In the genomic region with DNA sequence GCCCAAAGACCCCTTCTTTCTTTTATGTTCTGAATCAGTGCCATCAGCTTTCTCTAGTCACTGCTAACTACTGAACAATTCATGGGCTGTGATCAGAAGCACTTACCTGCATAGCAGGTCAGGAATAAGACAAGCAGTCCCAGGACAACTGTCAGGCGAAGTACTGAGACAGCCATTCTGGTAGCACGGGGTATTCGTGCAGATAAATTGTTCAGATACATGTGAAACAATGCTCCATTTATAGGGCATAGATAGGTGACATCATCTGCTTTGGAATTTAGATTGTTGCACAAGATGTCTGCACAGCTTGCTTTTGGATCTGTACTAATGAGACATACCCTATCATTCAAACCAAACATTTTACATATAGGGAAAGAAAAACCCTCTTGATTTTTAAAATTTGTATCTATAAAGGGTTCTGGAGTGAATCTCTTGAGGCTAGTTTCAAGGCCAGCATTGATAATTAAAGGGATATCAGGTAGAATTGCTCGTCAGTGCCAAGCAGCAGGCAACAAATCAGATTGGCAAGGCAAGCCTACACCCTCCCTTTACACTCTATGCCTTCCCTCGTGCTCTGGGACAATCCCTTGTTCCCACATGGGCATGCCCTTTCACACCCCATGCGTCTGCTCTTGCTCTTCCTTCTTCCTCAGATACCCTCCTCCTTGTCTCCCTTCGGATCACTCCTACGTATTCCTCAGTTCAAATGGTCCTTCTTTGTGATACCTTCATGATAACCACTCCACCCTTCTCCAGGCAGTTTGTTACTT, we compare ENCODE assay signal across 15 cellular contexts. TPM values are rescaled to one million over a fixed set of nuclear protein-coding genes. Genes with fewer than 3 reads are reported as not detected.
DNase-seq lines count a peak whose midpoint lies in the region; ATAC-seq and TF ChIP-seq lines count a peak whose summit lies in the region.
"Had no signal": no experiment of that assay in that cellular context is flagged by ENCODE, and none has a peak within 500 bp of the region (broad histone marks: within the 10 kb centered on the region; RNA-seq: fewer than 3 reads in every experiment).

A gene (minus strand): TSS at position 213 of the 770 bp plus-strand sequence. CDS start 37 bp downstream, at position 176.

- TF ChIP-seq CTCF in BJ (IDR thresholded peaks at IDR 0.05; ENCODE audit: insufficient read depth, low read depth, low read length) = no peak
- no peak for TF ChIP-seq CTCF in right lobe of liver (IDR thresholded peaks at IDR 0.05)
- TF ChIP-seq CTCF in thyroid gland (IDR thresholded peaks at IDR 0.05) = no peak

- H3K27me3 ChIP-seq in BJ (ENCODE audit: control insufficient read depth, insufficient read depth, low read length) (no peaks in the 10 kb centered on the region), right lobe of liver (no peaks in the 10 kb centered on the region), thyroid gland (no peaks in the 10 kb centered on the region)
- H3K27me3 ChIP-seq in CD4-positive, alpha-beta memory T cell (ENCODE audit: insufficient read depth, low read length) = no peaks in the 10 kb centered on the region
- H3K27me3 ChIP-seq: upper lobe of left lung had no signal

- H3K27ac Mint-ChIP-seq in CD4-positive, alpha-beta memory T cell = no peak within 1 kb of the TSS
- H3K27ac Mint-ChIP-seq: immature natural killer cell had no signal

- no peak within 1 kb of the TSS for H3K4me3 Mint-ChIP-seq in CD4-positive, alpha-beta memory T cell
- H3K4me3 Mint-ChIP-seq: immature natural killer cell had no signal

- DNase-seq in BJ (ENCODE audit: low read depth) (no peak), NCI-H460 (ENCODE audit: extremely low read depth, low read depth) (peak; percentile 24), dermis blood vessel endothelial cell (peak; percentile 30), right lobe of liver (no peak), thyroid gland (no peak), NCI-H345 (lab: John Stamatoyannopoulos, UW) (no peak), NCI-H1694 treated with DMSO at 0.1 percent for 48 hours (lab: John Stamatoyannopoulos, UW) (no peak)
- no peak for DNase-seq in CD4-positive, alpha-beta memory T cell
- DNase-seq: activated effector memory CD4-positive, alpha-beta T cell treated with Interleukin-2 at 50 U/mL for 16 hours; AML-193; effector CD8-positive, alpha-beta T cell; immature natural killer cell; NCI-H146; upper lobe of left lung had no signal

- POLR2A ChIA-PET in BJ (lab: Charles Lee) = no interaction called here
- POLR2A ChIA-PET in CD4-positive, alpha-beta memory T cell (lab: Charles Lee; ENCODE audit: partially characterized antibody) = no interaction called here

- H3K4me3 ChIP-seq in BJ (ENCODE audit: low read depth, low read length) = no peak within 1 kb of the TSS
- no peak within 1 kb of the TSS for H3K4me3 ChIP-seq in right lobe of liver
- no peak within 1 kb of the TSS for H3K4me3 ChIP-seq in thyroid gland (replicated peaks in 1 of 3)
- H3K4me3 ChIP-seq in CD4-positive, alpha-beta memory T cell (ENCODE audit: low read length in 2 of 2) = no peak within 1 kb of the TSS
- H3K4me3 ChIP-seq: upper lobe of left lung had no signal

- H3K27ac ChIP-seq in right lobe of liver = no peak within 1 kb of the TSS
- no peak within 1 kb of the TSS for H3K27ac ChIP-seq in thyroid gland
- no peak within 1 kb of the TSS for H3K27ac ChIP-seq in CD4-positive, alpha-beta memory T cell (ENCODE audit: low read depth, low read length)
- H3K27ac ChIP-seq: upper lobe of left lung had no signal

- peaks cover 0 to 2% of the 10 kb centered on the region in 2 donors for H3K27me3 Mint-ChIP-seq in CD4-positive, alpha-beta memory T cell

- no peaks in the 10 kb centered on the region for H3K36me3 Mint-ChIP-seq in CD4-positive, alpha-beta memory T cell
- H3K36me3 Mint-ChIP-seq: immature natural killer cell had no signal

- ATAC-seq in right lobe of liver = peak in 3 of 4 donors; percentile 30 to 87 (median 43)

- 69% methylated on average over 6 of the region's 8 CpGs for WGBS in right lobe of liver (ENCODE audit: insufficient coverage, low coverage, low lambda C conversion rate, missing lambda C conversion rate)
- WGBS in thyroid gland, 2 donors = 82 to 85% methylated on average over 8 of the region's 8 CpGs

- no peak for TF ChIP-seq POLR2A in right lobe of liver (IDR thresholded peaks at IDR 0.05)
- no peak for TF ChIP-seq POLR2A in thyroid gland (IDR thresholded peaks at IDR 0.05)

- H3K4me1 ChIP-seq in right lobe of liver (peaks cover 0 to 2% (median 0%) of the 10 kb centered on the region in 4 donors), thyroid gland (peaks cover 7 to 18% of the 10 kb centered on the region in 2 donors)
- no peaks in the 10 kb centered on the region for H3K4me1 ChIP-seq in CD4-positive, alpha-beta memory T cell (ENCODE audit: insufficient read depth, low read length)
- H3K4me1 ChIP-seq: upper lobe of left lung had no signal

- intact Hi-C loops in right lobe of liver (cut with DNase I) = no loop called here
- intact Hi-C loops in thyroid gland (cut with DNase I) = no loop called here
- intact Hi-C loops in CD4-positive, alpha-beta memory T cell (cut with micrococcal nuclease) = no loop called here

- H3K9me3 ChIP-seq in right lobe of liver = no peaks in the 10 kb centered on the region
- no peaks in the 10 kb centered on the region for H3K9me3 ChIP-seq in thyroid gland
- no peaks in the 10 kb centered on the region for H3K9me3 ChIP-seq in CD4-positive, alpha-beta memory T cell (ENCODE audit: control insufficient read depth in 1 of 2, low read length in 2 of 2)
- H3K9me3 ChIP-seq: upper lobe of left lung had no signal

- no peaks in the 10 kb centered on the region for H3K4me1 Mint-ChIP-seq in CD4-positive, alpha-beta memory T cell
- H3K4me1 Mint-ChIP-seq: immature natural killer cell had no signal

- H3K36me3 ChIP-seq in BJ (ENCODE audit: control insufficient read depth, insufficient read depth, low read length) = no peaks in the 10 kb centered on the region
- H3K36me3 ChIP-seq in right lobe of liver = no peaks in the 10 kb centered on the region
- H3K36me3 ChIP-seq in thyroid gland = no peaks in the 10 kb centered on the region
- no peaks in the 10 kb centered on the region for H3K36me3 ChIP-seq in CD4-positive, alpha-beta memory T cell (ENCODE audit: insufficient read depth, low read length)
- H3K36me3 ChIP-seq: upper lobe of left lung had no signal

- CTCF ChIA-PET in BJ (lab: Yijun Ruan, JAX) = interaction anchor here (1.5 kb wide), 1 partner anchor 28 kb away, joined by 3 read pairs; no protein-coding TSS in a partner anchor
- CTCF ChIA-PET in CD4-positive, alpha-beta memory T cell (lab: Charles Lee; ENCODE audit: partially characterized antibody) = no interaction called here

- H3K9me3 Mint-ChIP-seq in CD4-positive, alpha-beta memory T cell = peaks cover 0 to 2% (median 0%) of the 10 kb centered on the region in 8 donors
- H3K9me3 Mint-ChIP-seq: immature natural killer cell had no signal

RNA-seq across cellular contexts. Expression of the gene that starts here (rescaled TPM):
- polyA plus RNA-seq in BJ (2011; rRNA removed) = 13.4 and 19.6 TPM in 2 replicates
- polyA minus RNA-seq in BJ (2011; rRNA and poly(A)+ RNA removed) = 8.4 and 10.3 TPM in 2 replicates
- total RNA-seq in NCI-H460 (2014; rRNA removed; shearing (Covaris generic)) = not detected in 2 replicates
- not detected in 2 replicates for polyA plus RNA-seq in NCI-H460 (2014; cell fraction: nucleus; rRNA removed)
- total RNA-seq in dermis blood vessel endothelial cell (not detected in 2 replicates), right lobe of liver (under 1 TPM in 1 of 6 experiments, not detected in 5; 0.84 TPM), thyroid gland (not detected)
- total RNA-seq in CD4-positive, alpha-beta memory T cell = not detected
- polyA plus RNA-seq in CD4-positive, alpha-beta memory T cell = not detected
- total RNA-seq: omental fat pad, upper lobe of left lung had no signal
- polyA plus RNA-seq: immature natural killer cell had no signal

Comparison
In these comparisons a context has a peak if more than half of its experiments do, and no peak if none do; other contexts are left out.
1. RNA of the gene that starts here (polyA plus RNA-seq): 13.4 to 19.6 TPM in BJ; not detected in CD4-positive, alpha-beta memory T cell; every median in the first group is over 10 times any median in the second.
2. Peak in DNase-seq in NCI-H460; RNA of the gene not detected or under 1 TPM.
3. Peak in DNase-seq in dermis blood vessel endothelial cell; RNA of the gene not detected or under 1 TPM.
4. Peak in ATAC-seq in right lobe of liver; RNA of the gene not detected or under 1 TPM.